ENCODE assay signal across 12 cellular contexts in genomic region chr4:182642831-182643230, GRCh38.
DNase-seq lines count a peak whose midpoint lies in the region; ATAC-seq and TF ChIP-seq lines count a peak whose summit lies in the region.
"Had no signal": no experiment of that assay in that cellular context is flagged by ENCODE, and none has a peak within 500 bp of the region (broad histone marks: within the 10 kb centered on the region; RNA-seq: fewer than 3 reads in every experiment).

No MANE protein-coding gene starts in this region.

- peak overlapping the region; percentile 23 for H3K9ac ChIP-seq in adipocyte (ENCODE audit: low read length)

- no peaks in the 10 kb centered on the region for H4K20me1 ChIP-seq in osteoblast (ENCODE audit: insufficient read depth, low read length)

- H3K27me3 ChIP-seq in adipocyte (replicated peaks; ENCODE audit: control insufficient read depth, insufficient read depth, low read length) (no peaks in the 10 kb centered on the region), osteoblast (ENCODE audit: insufficient read depth, low read length) (no peaks in the 10 kb centered on the region)

- ATAC-seq in HG03159 (IDR thresholded peaks at IDR 0.05; ENCODE audit: unreplicated experiment) (peak; percentile 71), left lobe of liver (no peak)
- ATAC-seq: natural killer cell treated with Interleukin-12 subunit alpha and Interleukin-12 subunit beta and Interleukin-15 and Interleukin-18, amount 100 ng/mL, for 72 hours; Panc1 had no signal

- no peak overlapping the region for H2AFZ ChIP-seq in osteoblast (ENCODE audit: low read length)

- TF ChIP-seq CTCF in osteoblast (IDR thresholded peaks at IDR 0.05; ENCODE audit: extremely low read depth, low read depth, low read length): peak; percentile 21

- H3K4me2 ChIP-seq in osteoblast (ENCODE audit: insufficient read depth, low read length): peak overlapping the region; percentile 64

- no peaks in the 10 kb centered on the region for H3K79me2 ChIP-seq in osteoblast (ENCODE audit: insufficient read depth, low read length)

- DNase-seq in DMS53 treated with DMSO at 0.1 percent for 48 hours (lab: John Stamatoyannopoulos, UW; ENCODE audit: unreplicated experiment) (peak; percentile 1), DMS53 (lab: John Stamatoyannopoulos, UW) (no peak), adipocyte (ENCODE audit: low read depth) (peak; percentile 9), osteoblast (ENCODE audit: insufficient read length, low spot score, missing footprints) (no peak), SKM-1 (lab: John Stamatoyannopoulos, UW; ENCODE audit: unreplicated experiment) (no peak), iPS-NIHi11 (ENCODE audit: low spot score) (no peak), left lobe of liver (ENCODE audit: low spot score) (no peak)
- DNase-seq: 8988T; activated CD8-positive, alpha-beta memory T cell treated with anti-CD3 and anti-CD28 coated beads, Interleukin-2, amount 50 U/mL, for 48 hours had no signal

- H3K9me3 ChIP-seq in adipocyte (ENCODE audit: control insufficient read depth, low read length) (peaks cover 12% of the 10 kb centered on the region), osteoblast (ENCODE audit: low read depth, low read length) (peaks cover 3% of the 10 kb centered on the region)

- peak overlapping the region; percentile 88 for H3K27ac ChIP-seq in osteoblast (ENCODE audit: low read depth, low read length)

- H3K36me3 ChIP-seq in adipocyte (ENCODE audit: control insufficient read depth, insufficient read depth, low read length, severe bottlenecking) (no peaks in the 10 kb centered on the region), osteoblast (ENCODE audit: insufficient read depth, low read length) (no peaks in the 10 kb centered on the region)

- H3K4me1 ChIP-seq in adipocyte (ENCODE audit: control insufficient read depth, insufficient read depth, low read length) (peaks cover 18% of the 10 kb centered on the region), osteoblast (ENCODE audit: insufficient read depth, low read length) (peaks cover 17% of the 10 kb centered on the region)

- peak overlapping the region; percentile 62 for H3K4me3 ChIP-seq in adipocyte (ENCODE audit: low read length)
- H3K4me3 ChIP-seq in osteoblast (ENCODE audit: insufficient read depth, low read length): no peak overlapping the region

Comparison
In these comparisons a context has a peak if more than half of its experiments do, and no peak if none do; other contexts are left out.
1. DNase-seq: peak in DMS53 treated with DMSO at 0.1 percent for 48 hours (single experiment) and adipocyte (single experiment); none in DMS53 (single experiment), osteoblast (single experiment), SKM-1 (single experiment), iPS-NIHi11 (single experiment) and left lobe of liver (single experiment).